11 cellular contexts compared by ENCODE assay signal in genomic region chr1:185263292-185263691, GRCh38.
"Had no signal": no experiment of that assay in that cellular context is flagged by ENCODE, and none has a peak within 500 bp of the region (broad histone marks: within the 10 kb centered on the region; RNA-seq: fewer than 3 reads in every experiment).

No MANE protein-coding gene starts in this region.

- H3K9ac ChIP-seq: GM23248 had no signal

- FAIRE-seq: H1, H54 had no signal

- H3K36me3 ChIP-seq: HAP-1 had no signal

- H2AFZ ChIP-seq: GM23248, GM23338 had no signal

- H3K4me3 ChIP-seq: GM23248, GM23338, HAP-1 had no signal

- H3K4me2 ChIP-seq: GM23338 had no signal

- ATAC-seq: GM23338, HCT116 had no signal

- H3K9me3 ChIP-seq: HAP-1 had no signal

- DNase-seq: GM23248, GOT3, H7, H9, HCEC 1CT, HFFc6 had no signal

- H3K27ac ChIP-seq: GM23248 had no signal
